15 cellular contexts compared by ENCODE assay signal in the genomic region with DNA sequence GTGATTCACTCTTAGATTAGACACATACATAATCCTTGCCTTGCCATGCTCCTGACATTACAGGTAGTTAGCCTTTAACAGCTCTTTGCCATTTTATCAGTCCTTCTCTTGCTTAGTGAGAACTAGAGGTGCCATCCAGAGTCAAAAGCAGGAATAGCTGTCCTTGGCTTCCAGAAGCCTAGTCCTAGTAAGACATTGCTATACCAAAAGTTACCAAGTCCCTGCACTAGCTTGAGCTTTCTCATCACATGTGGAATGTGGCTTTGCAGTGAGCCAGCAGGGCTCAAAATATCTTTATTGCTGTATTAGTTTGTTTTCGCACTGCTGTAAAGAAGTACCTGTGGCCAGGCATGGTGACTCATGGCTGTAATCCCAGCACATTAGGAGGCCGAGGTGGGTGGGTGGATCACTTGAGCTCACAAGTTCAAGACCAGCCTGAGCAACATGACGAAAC.
DNase-seq lines count a peak whose midpoint lies in the region; ATAC-seq and TF ChIP-seq lines count a peak whose summit lies in the region.
"Had no signal": no experiment of that assay in that cellular context is flagged by ENCODE, and none has a peak within 500 bp of the region (broad histone marks: within the 10 kb centered on the region; RNA-seq: fewer than 3 reads in every experiment).

No MANE protein-coding gene starts in this region.

- peaks cover 9% of the 10 kb centered on the region for H3K4me1 Mint-ChIP-seq in endodermal cell
- no peaks in the 10 kb centered on the region for H3K4me1 Mint-ChIP-seq in stimulated activated effector memory CD8-positive, alpha-beta T cell treated with anti-CD3 and anti-CD28 coated beads, Interleukin-12 subunit alpha, Interleukin-12 subunit beta, amount 100 ng/mL, for 72 hours
- H3K4me1 Mint-ChIP-seq: activated naive CD8-positive, alpha-beta T cell treated with anti-CD3 and anti-CD28 coated beads, Interleukin-2, amount 10 ng/mL, durations not matched to agents 7 days and 5 days had no signal

- H3K9me3 Mint-ChIP-seq in endodermal cell: no peaks in the 10 kb centered on the region
- no peaks in the 10 kb centered on the region for H3K9me3 Mint-ChIP-seq in stimulated activated effector memory CD8-positive, alpha-beta T cell treated with anti-CD3 and anti-CD28 coated beads, Interleukin-12 subunit alpha, Interleukin-12 subunit beta, amount 100 ng/mL, for 72 hours
- H3K9me3 Mint-ChIP-seq: T-helper 1 cell treated with Interleukin-12 subunit alpha and Interleukin-12 subunit beta and Interleukin-4 antibody, amounts not matched to agents 30 μg/mL and 1 μg/mL, for 36 hours had no signal

- peaks cover 7% of the 10 kb centered on the region for H3K36me3 Mint-ChIP-seq in endodermal cell (ENCODE audit: low read depth)
- H3K36me3 Mint-ChIP-seq in stimulated activated effector memory CD8-positive, alpha-beta T cell treated with anti-CD3 and anti-CD28 coated beads, Interleukin-12 subunit alpha, Interleukin-12 subunit beta, amount 100 ng/mL, for 72 hours: no peaks in the 10 kb centered on the region

- H3K9ac ChIP-seq in endodermal cell (ENCODE audit: extremely low read depth, low read length, poor library complexity, severe bottlenecking): no peak overlapping the region

- intact Hi-C loops in mucosa of descending colon (cut with DNase I, micrococcal nuclease): no loop called here

- peak; percentile 76 for ATAC-seq in mucosa of descending colon
- ATAC-seq in stimulated activated effector memory CD8-positive, alpha-beta T cell treated with anti-CD3 and anti-CD28 coated beads, Interleukin-12 subunit alpha, Interleukin-12 subunit beta, amount 100 ng/mL, for 72 hours: no peak
- ATAC-seq: GM12878 had no signal

- H3K4me3 Mint-ChIP-seq in endodermal cell: no peak overlapping the region
- H3K4me3 Mint-ChIP-seq in stimulated activated effector memory CD8-positive, alpha-beta T cell treated with anti-CD3 and anti-CD28 coated beads, Interleukin-12 subunit alpha, Interleukin-12 subunit beta, amount 100 ng/mL, for 72 hours: no peak overlapping the region
- H3K4me3 Mint-ChIP-seq: activated naive CD8-positive, alpha-beta T cell treated with anti-CD3 and anti-CD28 coated beads, Interleukin-2, amount 10 ng/mL, durations not matched to agents 7 days and 5 days; T-helper 1 cell treated with Interleukin-12 subunit alpha and Interleukin-12 subunit beta and Interleukin-4 antibody, amounts not matched to agents 30 μg/mL and 1 μg/mL, for 36 hours had no signal

- H3K4me3 ChIP-seq in endodermal cell (ENCODE audit: low read length): no peak overlapping the region
- no peak overlapping the region for H3K4me3 ChIP-seq in mucosa of descending colon
- H3K4me3 ChIP-seq: GM12878, testis had no signal

- H3K27me3 Mint-ChIP-seq in endodermal cell (ENCODE audit: insufficient read depth): no peaks in the 10 kb centered on the region
- H3K27me3 Mint-ChIP-seq: activated naive CD8-positive, alpha-beta T cell treated with anti-CD3 and anti-CD28 coated beads, Interleukin-2, amount 10 ng/mL, durations not matched to agents 7 days and 5 days had no signal

- peaks cover 20% of the 10 kb centered on the region for H3K36me3 ChIP-seq in endodermal cell (ENCODE audit: control insufficient read depth, insufficient read depth, low read length)
- no peaks in the 10 kb centered on the region for H3K36me3 ChIP-seq in mucosa of descending colon (ENCODE audit: low read depth)

- DNase-seq in EH (ENCODE audit: low read depth) (peak; percentile 26), M059J (ENCODE audit: low read depth) (peak; percentile 51), endodermal cell (peak; percentile 57), mucosa of descending colon (peak; percentile 52 to 67 (median 61)), NCI-H1436 (lab: John Stamatoyannopoulos, UW) (no peak), AG08395 (ENCODE audit: low spot score) (no peak)
- no peak for DNase-seq in stimulated activated effector memory CD8-positive, alpha-beta T cell treated with anti-CD3 and anti-CD28 coated beads, Interleukin-12 subunit alpha, Interleukin-12 subunit beta, amount 100 ng/mL, for 72 hours (ENCODE audit: low spot score in 2 of 2)
- DNase-seq in activated naive CD4-positive, alpha-beta T cell (lab: John Stamatoyannopoulos, UW): no peak
- DNase-seq: activated naive CD8-positive, alpha-beta T cell treated with anti-CD3 and anti-CD28 coated beads, Interleukin-2, amount 10 ng/mL, durations not matched to agents 7 days and 5 days; DND-41; testis had no signal

- no peak overlapping the region for H3K27ac ChIP-seq in endodermal cell (ENCODE audit: low read depth, low read length)
- H3K27ac ChIP-seq: C4-2B, RWPE1, testis had no signal

- TF ChIP-seq CTCF in endodermal cell (conservative IDR thresholded peaks at IDR 0.05) (peak; percentile 66), mucosa of descending colon (IDR thresholded peaks at IDR 0.05) (no peak)

- H3K27ac Mint-ChIP-seq in endodermal cell: no peak overlapping the region
- no peak overlapping the region for H3K27ac Mint-ChIP-seq in stimulated activated effector memory CD8-positive, alpha-beta T cell treated with anti-CD3 and anti-CD28 coated beads, Interleukin-12 subunit alpha, Interleukin-12 subunit beta, amount 100 ng/mL, for 72 hours
- H3K27ac Mint-ChIP-seq: activated naive CD8-positive, alpha-beta T cell treated with anti-CD3 and anti-CD28 coated beads, Interleukin-2, amount 10 ng/mL, durations not matched to agents 7 days and 5 days; T-helper 1 cell treated with Interleukin-12 subunit alpha and Interleukin-12 subunit beta and Interleukin-4 antibody, amounts not matched to agents 30 μg/mL and 1 μg/mL, for 36 hours had no signal

- no peaks in the 10 kb centered on the region for H3K9me3 ChIP-seq in endodermal cell (ENCODE audit: control insufficient read depth, low read length)
- H3K9me3 ChIP-seq in mucosa of descending colon: no peaks in the 10 kb centered on the region
- H3K9me3 ChIP-seq: testis had no signal

- H3K4me1 ChIP-seq in endodermal cell (ENCODE audit: control insufficient read depth, insufficient read depth, low read length) (no peaks in the 10 kb centered on the region), mucosa of descending colon (ENCODE audit: low read depth) (peaks cover 22% of the 10 kb centered on the region)

- H3K27me3 ChIP-seq in endodermal cell (ENCODE audit: control insufficient read depth, insufficient read depth, low read length, poor library complexity, severe bottlenecking): no peaks in the 10 kb centered on the region
- H3K27me3 ChIP-seq: testis had no signal

- 97 to 100% methylated on average over 1 to 3 of the region's 3 CpGs for WGBS in endodermal cell (ENCODE audit: insufficient coverage in 1 of 2, insufficient read length in 1 of 2), 2 experiments

Comparison
In these comparisons a context has a peak if more than half of its experiments do, and no peak if none do; other contexts are left out.
1. DNase-seq: peak in EH (single experiment), M059J (single experiment), endodermal cell (single experiment) and mucosa of descending colon (3 of 3); none in NCI-H1436 (single experiment), stimulated activated effector memory CD8-positive, alpha-beta T cell treated with anti-CD3 and anti-CD28 coated beads, Interleukin-12 subunit alpha, Interleukin-12 subunit beta, amount 100 ng/mL, for 72 hours (0 of 2), activated naive CD4-positive, alpha-beta T cell (0 of 4) and AG08395 (single experiment).